ENCODE assay signal across 1 cellular context in the genomic region with DNA sequence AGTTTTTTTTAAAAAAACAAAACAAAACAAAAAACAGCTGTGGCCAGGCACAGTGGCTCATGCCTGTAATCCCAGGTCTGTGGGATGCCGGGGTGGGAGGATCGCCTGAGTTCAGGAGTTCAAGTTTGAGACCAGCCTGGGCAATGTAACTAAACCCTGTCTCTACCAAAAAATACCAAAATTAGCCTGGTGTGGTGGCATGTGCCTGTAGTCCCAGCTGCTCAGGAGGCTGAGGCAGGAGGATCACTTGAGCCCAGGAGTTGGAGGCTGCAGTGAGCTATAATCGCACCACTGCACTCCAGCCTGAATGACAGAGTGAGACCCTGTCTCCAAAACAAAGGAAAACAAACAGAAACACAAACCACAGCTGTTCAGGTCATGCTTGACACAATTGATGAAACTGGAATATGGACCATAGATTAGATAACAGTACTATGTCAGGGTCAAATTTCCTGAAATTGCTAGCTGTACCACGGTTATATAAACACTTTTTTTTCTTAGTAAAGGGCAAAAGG.
TF ChIP-seq lines count a peak whose summit lies in the region.

No MANE protein-coding gene starts in this region.

TF ChIP-seq in HepG2, 621 proteins besides CTCF, POLR2A, EP300 and RAD21 (continued from another document and continues in another):
- TF ChIP-seq, protein P1, sequence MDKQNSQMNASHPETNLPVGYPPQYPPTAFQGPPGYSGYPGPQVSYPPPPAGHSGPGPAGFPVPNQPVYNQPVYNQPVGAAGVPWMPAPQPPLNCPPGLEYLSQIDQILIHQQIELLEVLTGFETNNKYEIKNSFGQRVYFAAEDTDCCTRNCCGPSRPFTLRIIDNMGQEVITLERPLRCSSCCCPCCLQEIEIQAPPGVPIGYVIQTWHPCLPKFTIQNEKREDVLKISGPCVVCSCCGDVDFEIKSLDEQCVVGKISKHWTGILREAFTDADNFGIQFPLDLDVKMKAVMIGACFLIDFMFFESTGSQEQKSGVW (CRISPR knock-in tag; IDR thresholded peaks at IDR 0.05; ENCODE audit: borderline replicate concordance): no peak
- TF ChIP-seq ZNF337 (CRISPR knock-in tag; IDR thresholded peaks at IDR 0.05; ENCODE audit: borderline replicate concordance, low read depth): no peak
- no peak for TF ChIP-seq RARG (CRISPR knock-in tag; IDR thresholded peaks at IDR 0.05; ENCODE audit: low read depth)
- TF ChIP-seq ZNF468 (CRISPR knock-in tag; IDR thresholded peaks at IDR 0.05): no peak
- TF ChIP-seq ZNF3 (CRISPR knock-in tag; IDR thresholded peaks at IDR 0.05): no peak
- no peak for TF ChIP-seq ASH2L (IDR thresholded peaks at IDR 0.05; ENCODE audit: insufficient read length, low read depth, low read length)
- TF ChIP-seq YEATS2 (CRISPR knock-in tag; IDR thresholded peaks at IDR 0.05; ENCODE audit: borderline replicate concordance): peak; percentile 69; the same call in 1 of the 2 replicates
- no peak; the same call in 1 of the 2 replicates for TF ChIP-seq ZBTB39 (CRISPR knock-in tag; IDR thresholded peaks at IDR 0.05)
- TF ChIP-seq, protein P2, sequence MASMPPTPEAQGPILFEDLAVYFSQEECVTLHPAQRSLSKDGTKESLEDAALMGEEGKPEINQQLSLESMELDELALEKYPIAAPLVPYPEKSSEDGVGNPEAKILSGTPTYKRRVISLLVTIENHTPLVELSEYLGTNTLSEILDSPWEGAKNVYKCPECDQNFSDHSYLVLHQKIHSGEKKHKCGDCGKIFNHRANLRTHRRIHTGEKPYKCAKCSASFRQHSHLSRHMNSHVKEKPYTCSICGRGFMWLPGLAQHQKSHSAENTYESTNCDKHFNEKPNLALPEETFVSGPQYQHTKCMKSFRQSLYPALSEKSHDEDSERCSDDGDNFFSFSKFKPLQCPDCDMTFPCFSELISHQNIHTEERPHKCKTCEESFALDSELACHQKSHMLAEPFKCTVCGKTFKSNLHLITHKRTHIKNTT (CRISPR knock-in tag; IDR thresholded peaks at IDR 0.05): no peak
- no peak for TF ChIP-seq CAMTA2 (CRISPR knock-in tag; IDR thresholded peaks at IDR 0.05; ENCODE audit: borderline replicate concordance)
- TF ChIP-seq RFX3 (CRISPR knock-in tag; IDR thresholded peaks at IDR 0.05): peak; percentile 60
- TF ChIP-seq AKAP8 (CRISPR knock-in tag; IDR thresholded peaks at IDR 0.05): peak; percentile 48; the same call in 1 of the 2 replicates
- TF ChIP-seq ZKSCAN1 (IDR thresholded peaks at IDR 0.05; ENCODE audit: low read length): no peak
- no peak for TF ChIP-seq MTF1 (CRISPR knock-in tag; IDR thresholded peaks at IDR 0.05)
- TF ChIP-seq CHD4 (IDR thresholded peaks at IDR 0.05; ENCODE audit: borderline replicate concordance, low read length): peak; percentile 86; the same call in 1 of the 2 replicates
- TF ChIP-seq, protein P3, sequence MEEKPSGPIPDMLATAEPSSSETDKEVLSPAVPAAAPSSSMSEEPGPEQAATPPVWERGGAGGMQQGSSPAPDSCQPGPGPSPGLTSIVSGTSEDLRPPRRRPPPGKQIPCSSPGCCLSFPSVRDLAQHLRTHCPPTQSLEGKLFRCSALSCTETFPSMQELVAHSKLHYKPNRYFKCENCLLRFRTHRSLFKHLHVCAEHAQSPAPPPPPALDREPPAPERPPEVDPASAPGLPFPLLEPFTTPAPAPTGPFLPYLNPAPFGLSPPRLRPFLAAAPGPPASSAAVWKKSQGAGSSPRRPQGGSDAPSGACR (CRISPR knock-in tag; IDR thresholded peaks at IDR 0.05): peak; percentile 85; the same call in 1 of the 2 replicates
- peak; percentile 97 for TF ChIP-seq ZMYM2 (CRISPR knock-in tag; IDR thresholded peaks at IDR 0.05)
- TF ChIP-seq ZNF850 (CRISPR knock-in tag; conservative IDR thresholded peaks at IDR 0.05): no peak
- TF ChIP-seq ARNT2 (CRISPR knock-in tag; IDR thresholded peaks at IDR 0.05; ENCODE audit: low read depth): 0 out of 2 replicates have a peak, but pooled peaks have one; percentile 32
- TF ChIP-seq ZNF343 (CRISPR knock-in tag; IDR thresholded peaks at IDR 0.05): no peak
- no peak for TF ChIP-seq HNRNPLL (IDR thresholded peaks at IDR 0.05; ENCODE audit: low read depth, low read length, poor library complexity, severe bottlenecking)
- TF ChIP-seq SSRP1 (CRISPR knock-in tag; IDR thresholded peaks at IDR 0.05): no peak; the same call in 1 of the 2 replicates
- 0 out of 2 replicates have a peak, but pooled peaks have one; percentile 54 for TF ChIP-seq ZNF230 (CRISPR knock-in tag; IDR thresholded peaks at IDR 0.05)
- peak; percentile 91 for TF ChIP-seq FOXA3 (CRISPR knock-in tag; IDR thresholded peaks at IDR 0.05)
- TF ChIP-seq SNRNP70 (IDR thresholded peaks at IDR 0.05; ENCODE audit: low read depth, low read length): no peak
- TF ChIP-seq ZNF460 (CRISPR knock-in tag; IDR thresholded peaks at IDR 0.05; ENCODE audit: borderline replicate concordance): peak; percentile 51; the same call in 1 of the 2 replicates
- peak; percentile 83 for TF ChIP-seq PHF21A (CRISPR knock-in tag; IDR thresholded peaks at IDR 0.05)
- TF ChIP-seq MED1 (CRISPR knock-in tag; IDR thresholded peaks at IDR 0.05): peak; percentile 96
- no peak; the same call in 1 of the 2 replicates for TF ChIP-seq CC2D1A (CRISPR knock-in tag; IDR thresholded peaks at IDR 0.05)
- no peak for TF ChIP-seq ZFP36 (IDR thresholded peaks at IDR 0.05; ENCODE audit: borderline replicate concordance, low read depth, low read length, partially characterized antibody)
- TF ChIP-seq SRSF4 (IDR thresholded peaks at IDR 0.05; ENCODE audit: low read depth, low read length, poor library complexity, severe bottlenecking): no peak
- no peak for TF ChIP-seq ATRX (CRISPR knock-in tag; IDR thresholded peaks at IDR 0.05; ENCODE audit: borderline replicate concordance)
- TF ChIP-seq, protein P4, sequence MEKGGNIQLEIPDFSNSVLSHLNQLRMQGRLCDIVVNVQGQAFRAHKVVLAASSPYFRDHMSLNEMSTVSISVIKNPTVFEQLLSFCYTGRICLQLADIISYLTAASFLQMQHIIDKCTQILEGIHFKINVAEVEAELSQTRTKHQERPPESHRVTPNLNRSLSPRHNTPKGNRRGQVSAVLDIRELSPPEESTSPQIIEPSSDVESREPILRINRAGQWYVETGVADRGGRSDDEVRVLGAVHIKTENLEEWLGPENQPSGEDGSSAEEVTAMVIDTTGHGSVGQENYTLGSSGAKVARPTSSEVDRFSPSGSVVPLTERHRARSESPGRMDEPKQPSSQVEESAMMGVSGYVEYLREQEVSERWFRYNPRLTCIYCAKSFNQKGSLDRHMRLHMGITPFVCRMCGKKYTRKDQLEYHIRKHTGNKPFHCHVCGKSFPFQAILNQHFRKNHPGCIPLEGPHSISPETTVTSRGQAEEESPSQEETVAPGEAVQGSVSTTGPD (CRISPR knock-in tag; IDR thresholded peaks at IDR 0.05): peak; percentile 50; the same call in 1 of the 2 replicates
- TF ChIP-seq, protein P5, sequence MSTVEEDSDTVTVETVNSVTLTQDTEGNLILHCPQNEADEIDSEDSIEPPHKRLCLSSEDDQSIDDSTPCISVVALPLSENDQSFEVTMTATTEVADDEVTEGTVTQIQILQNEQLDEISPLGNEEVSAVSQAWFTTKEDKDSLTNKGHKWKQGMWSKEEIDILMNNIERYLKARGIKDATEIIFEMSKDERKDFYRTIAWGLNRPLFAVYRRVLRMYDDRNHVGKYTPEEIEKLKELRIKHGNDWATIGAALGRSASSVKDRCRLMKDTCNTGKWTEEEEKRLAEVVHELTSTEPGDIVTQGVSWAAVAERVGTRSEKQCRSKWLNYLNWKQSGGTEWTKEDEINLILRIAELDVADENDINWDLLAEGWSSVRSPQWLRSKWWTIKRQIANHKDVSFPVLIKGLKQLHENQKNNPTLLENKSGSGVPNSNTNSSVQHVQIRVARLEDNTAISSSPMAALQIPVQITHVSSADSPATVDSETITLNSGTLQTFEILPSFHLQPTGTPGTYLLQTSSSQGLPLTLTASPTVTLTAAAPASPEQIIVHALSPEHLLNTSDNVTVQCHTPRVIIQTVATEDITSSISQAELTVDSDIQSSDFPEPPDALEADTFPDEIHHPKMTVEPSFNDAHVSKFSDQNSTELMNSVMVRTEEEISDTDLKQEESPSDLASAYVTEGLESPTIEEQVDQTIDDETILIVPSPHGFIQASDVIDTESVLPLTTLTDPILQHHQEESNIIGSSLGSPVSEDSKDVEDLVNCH (CRISPR knock-in tag; IDR thresholded peaks at IDR 0.05): no peak
- no peak for TF ChIP-seq ISX (CRISPR knock-in tag; conservative IDR thresholded peaks at IDR 0.05)
- TF ChIP-seq KLF9 (CRISPR knock-in tag; IDR thresholded peaks at IDR 0.05; ENCODE audit: low read depth): no peak
- TF ChIP-seq TAF1 (CRISPR knock-in tag; IDR thresholded peaks at IDR 0.05): no peak
- no peak for TF ChIP-seq ZNF839 (CRISPR knock-in tag; IDR thresholded peaks at IDR 0.05; ENCODE audit: borderline replicate concordance)
- TF ChIP-seq ZNF44 (CRISPR knock-in tag; IDR thresholded peaks at IDR 0.05): no peak
- peak; percentile 46; the same call in 1 of the 2 replicates for TF ChIP-seq ZNF556 (CRISPR knock-in tag; IDR thresholded peaks at IDR 0.05; ENCODE audit: borderline replicate concordance)
- TF ChIP-seq ZBTB2 (CRISPR knock-in tag; IDR thresholded peaks at IDR 0.05; ENCODE audit: low read depth): 0 out of 2 replicates have a peak, but pooled peaks have one; percentile 39
- TF ChIP-seq BRD4 (CRISPR knock-in tag; IDR thresholded peaks at IDR 0.05): no peak
- TF ChIP-seq PCBP2 (optimal IDR thresholded peaks at IDR 0.05; ENCODE audit: low read depth, low read length, poor library complexity, severe bottlenecking): no peak
- TF ChIP-seq, protein P6, sequence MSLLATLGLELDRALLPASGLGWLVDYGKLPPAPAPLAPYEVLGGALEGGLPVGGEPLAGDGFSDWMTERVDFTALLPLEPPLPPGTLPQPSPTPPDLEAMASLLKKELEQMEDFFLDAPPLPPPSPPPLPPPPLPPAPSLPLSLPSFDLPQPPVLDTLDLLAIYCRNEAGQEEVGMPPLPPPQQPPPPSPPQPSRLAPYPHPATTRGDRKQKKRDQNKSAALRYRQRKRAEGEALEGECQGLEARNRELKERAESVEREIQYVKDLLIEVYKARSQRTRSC (CRISPR knock-in tag; IDR thresholded peaks at IDR 0.05; ENCODE audit: low read depth): no peak
- TF ChIP-seq, protein P7, sequence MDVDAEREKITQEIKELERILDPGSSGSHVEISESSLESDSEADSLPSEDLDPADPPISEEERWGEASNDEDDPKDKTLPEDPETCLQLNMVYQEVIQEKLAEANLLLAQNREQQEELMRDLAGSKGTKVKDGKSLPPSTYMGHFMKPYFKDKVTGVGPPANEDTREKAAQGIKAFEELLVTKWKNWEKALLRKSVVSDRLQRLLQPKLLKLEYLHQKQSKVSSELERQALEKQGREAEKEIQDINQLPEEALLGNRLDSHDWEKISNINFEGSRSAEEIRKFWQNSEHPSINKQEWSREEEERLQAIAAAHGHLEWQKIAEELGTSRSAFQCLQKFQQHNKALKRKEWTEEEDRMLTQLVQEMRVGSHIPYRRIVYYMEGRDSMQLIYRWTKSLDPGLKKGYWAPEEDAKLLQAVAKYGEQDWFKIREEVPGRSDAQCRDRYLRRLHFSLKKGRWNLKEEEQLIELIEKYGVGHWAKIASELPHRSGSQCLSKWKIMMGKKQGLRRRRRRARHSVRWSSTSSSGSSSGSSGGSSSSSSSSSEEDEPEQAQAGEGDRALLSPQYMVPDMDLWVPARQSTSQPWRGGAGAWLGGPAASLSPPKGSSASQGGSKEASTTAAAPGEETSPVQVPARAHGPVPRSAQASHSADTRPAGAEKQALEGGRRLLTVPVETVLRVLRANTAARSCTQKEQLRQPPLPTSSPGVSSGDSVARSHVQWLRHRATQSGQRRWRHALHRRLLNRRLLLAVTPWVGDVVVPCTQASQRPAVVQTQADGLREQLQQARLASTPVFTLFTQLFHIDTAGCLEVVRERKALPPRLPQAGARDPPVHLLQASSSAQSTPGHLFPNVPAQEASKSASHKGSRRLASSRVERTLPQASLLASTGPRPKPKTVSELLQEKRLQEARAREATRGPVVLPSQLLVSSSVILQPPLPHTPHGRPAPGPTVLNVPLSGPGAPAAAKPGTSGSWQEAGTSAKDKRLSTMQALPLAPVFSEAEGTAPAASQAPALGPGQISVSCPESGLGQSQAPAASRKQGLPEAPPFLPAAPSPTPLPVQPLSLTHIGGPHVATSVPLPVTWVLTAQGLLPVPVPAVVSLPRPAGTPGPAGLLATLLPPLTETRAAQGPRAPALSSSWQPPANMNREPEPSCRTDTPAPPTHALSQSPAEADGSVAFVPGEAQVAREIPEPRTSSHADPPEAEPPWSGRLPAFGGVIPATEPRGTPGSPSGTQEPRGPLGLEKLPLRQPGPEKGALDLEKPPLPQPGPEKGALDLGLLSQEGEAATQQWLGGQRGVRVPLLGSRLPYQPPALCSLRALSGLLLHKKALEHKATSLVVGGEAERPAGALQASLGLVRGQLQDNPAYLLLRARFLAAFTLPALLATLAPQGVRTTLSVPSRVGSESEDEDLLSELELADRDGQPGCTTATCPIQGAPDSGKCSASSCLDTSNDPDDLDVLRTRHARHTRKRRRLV (CRISPR knock-in tag; IDR thresholded peaks at IDR 0.05): no peak; the same call in 1 of the 2 replicates
- TF ChIP-seq, protein P8, sequence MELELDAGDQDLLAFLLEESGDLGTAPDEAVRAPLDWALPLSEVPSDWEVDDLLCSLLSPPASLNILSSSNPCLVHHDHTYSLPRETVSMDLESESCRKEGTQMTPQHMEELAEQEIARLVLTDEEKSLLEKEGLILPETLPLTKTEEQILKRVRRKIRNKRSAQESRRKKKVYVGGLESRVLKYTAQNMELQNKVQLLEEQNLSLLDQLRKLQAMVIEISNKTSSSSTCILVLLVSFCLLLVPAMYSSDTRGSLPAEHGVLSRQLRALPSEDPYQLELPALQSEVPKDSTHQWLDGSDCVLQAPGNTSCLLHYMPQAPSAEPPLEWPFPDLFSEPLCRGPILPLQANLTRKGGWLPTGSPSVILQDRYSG (CRISPR knock-in tag; IDR thresholded peaks at IDR 0.05): no peak
- TF ChIP-seq ZNF160 (CRISPR knock-in tag; IDR thresholded peaks at IDR 0.05): no peak
- peak; percentile 31; the same call in 1 of the 2 replicates for TF ChIP-seq ZNF792 (CRISPR knock-in tag; IDR thresholded peaks at IDR 0.05)
